8 cellular contexts compared by ENCODE assay signal in the genomic region with DNA sequence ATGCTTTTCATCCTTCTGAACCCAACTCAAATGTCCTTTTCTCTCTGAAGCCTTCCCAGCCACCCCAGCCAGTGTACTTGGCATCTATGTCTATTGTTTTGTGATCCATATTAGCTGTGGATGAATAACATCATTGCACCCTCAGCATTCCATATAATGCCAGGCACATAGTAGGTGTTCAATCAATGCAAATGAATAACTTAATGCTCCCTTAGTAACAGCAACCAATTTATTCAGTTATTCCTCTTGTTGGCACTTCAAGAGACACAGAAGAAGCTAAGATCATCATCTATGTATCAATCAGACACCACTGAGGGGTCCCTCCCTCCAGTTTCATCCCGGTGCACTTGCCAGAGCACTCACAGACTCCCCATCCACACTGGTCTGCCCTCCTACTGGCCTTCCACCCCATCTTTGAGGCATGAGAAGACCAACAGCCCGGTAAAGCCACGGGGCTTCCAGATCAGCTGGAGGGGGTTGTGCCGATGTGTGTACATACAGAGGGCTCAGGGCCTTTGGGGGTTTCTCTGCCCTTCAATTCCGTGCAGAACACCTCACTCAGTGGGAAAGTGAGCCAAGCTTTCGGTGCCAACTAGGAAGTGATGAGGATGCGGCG. TPM values are rescaled to one million over a fixed set of nuclear protein-coding genes. Genes with fewer than 3 reads are reported as not detected.
DNase-seq lines count a peak whose midpoint lies in the region; ATAC-seq lines count a peak whose summit lies in the region.

No MANE protein-coding gene starts in this region.

- H3K27me3 Mint-ChIP-seq in activated naive CD8-positive, alpha-beta T cell treated with anti-CD3 and anti-CD28 coated beads, Interleukin-2, amount 50 U/mL, for 24 hours: no peaks in the 10 kb centered on the region

- peak; percentile 0 for ATAC-seq in activated naive CD8-positive, alpha-beta T cell treated with anti-CD3 and anti-CD28 coated beads, Interleukin-2, amount 50 U/mL, for 24 hours
- ATAC-seq in GM18873 (IDR thresholded peaks at IDR 0.05; ENCODE audit: low FRiP score, unreplicated experiment): no peak

- DNase-seq in activated CD8-positive, alpha-beta memory T cell treated with anti-CD3 and anti-CD28 coated beads, Interleukin-2, amount 50 U/mL, for 48 hours: peak; percentile 65
- DNase-seq in activated CD8-positive, alpha-beta memory T cell treated with anti-CD3 and anti-CD28 coated beads, Interleukin-2, amount 50 U/mL, for 4 hours: no peak
- no peak for DNase-seq in activated naive CD8-positive, alpha-beta T cell treated with anti-CD3 and anti-CD28 coated beads, Interleukin-2, amount 50 U/mL, for 24 hours
- peak; percentile 28 for DNase-seq in left kidney (ENCODE audit: low read depth, low spot score)
- no peak for DNase-seq in AG08396 (ENCODE audit: low spot score)
- no peak for DNase-seq in kidney glomerular epithelial cell (lab: John Stamatoyannopoulos, UW)

- peak overlapping the region; percentile 67 for H3K27ac Mint-ChIP-seq in activated naive CD8-positive, alpha-beta T cell treated with anti-CD3 and anti-CD28 coated beads, Interleukin-2, amount 50 U/mL, for 24 hours

- peaks cover 86% of the 10 kb centered on the region for H3K4me1 Mint-ChIP-seq in activated naive CD8-positive, alpha-beta T cell treated with anti-CD3 and anti-CD28 coated beads, Interleukin-2, amount 50 U/mL, for 24 hours

- peak overlapping the region; percentile 78 for H3K27ac ChIP-seq in temporal lobe (ENCODE audit: low read depth, low read length)

- peaks cover 5% of the 10 kb centered on the region for H3K36me3 Mint-ChIP-seq in activated naive CD8-positive, alpha-beta T cell treated with anti-CD3 and anti-CD28 coated beads, Interleukin-2, amount 50 U/mL, for 24 hours (ENCODE audit: low read depth)

- no peaks in the 10 kb centered on the region for H3K9me3 Mint-ChIP-seq in activated naive CD8-positive, alpha-beta T cell treated with anti-CD3 and anti-CD28 coated beads, Interleukin-2, amount 50 U/mL, for 24 hours

- H3K4me3 Mint-ChIP-seq in activated naive CD8-positive, alpha-beta T cell treated with anti-CD3 and anti-CD28 coated beads, Interleukin-2, amount 50 U/mL, for 24 hours: peak overlapping the region; percentile 98

RNA-seq across cellular contexts. Expression of a gene that starts 2.4 kb away (rescaled TPM):
- total RNA-seq in temporal lobe: 5.4 TPM

Comparison
In these comparisons a context has a peak if more than half of its experiments do, and no peak if none do; other contexts are left out.
1. DNase-seq: peak in activated CD8-positive, alpha-beta memory T cell treated with anti-CD3 and anti-CD28 coated beads, Interleukin-2, amount 50 U/mL, for 48 hours (single experiment) and left kidney (single experiment); none in activated CD8-positive, alpha-beta memory T cell treated with anti-CD3 and anti-CD28 coated beads, Interleukin-2, amount 50 U/mL, for 4 hours (single experiment), activated naive CD8-positive, alpha-beta T cell treated with anti-CD3 and anti-CD28 coated beads, Interleukin-2, amount 50 U/mL, for 24 hours (single experiment), AG08396 (single experiment) and kidney glomerular epithelial cell (single experiment).